In the genomic region with DNA sequence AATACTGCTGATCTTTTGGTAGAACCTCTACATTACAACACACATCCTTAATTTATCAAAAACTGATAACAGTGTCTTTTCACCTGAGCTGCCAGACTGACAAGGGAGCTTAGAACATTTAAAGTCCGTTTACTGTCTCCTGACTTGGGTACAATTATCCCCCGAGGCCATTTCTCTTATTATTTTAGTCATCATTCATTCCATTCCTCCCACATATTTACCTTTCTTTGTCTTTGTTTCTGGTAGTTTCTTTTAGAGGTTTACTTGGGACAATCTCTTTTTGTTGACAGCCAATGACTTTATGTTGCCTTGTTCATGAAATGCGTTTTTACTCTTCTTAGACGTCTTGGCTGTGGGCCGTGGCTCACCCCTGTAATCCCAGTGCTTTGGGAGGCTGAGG, we compare ENCODE assay signal across 12 cellular contexts.
"Had no signal": no experiment of that assay in that cellular context is flagged by ENCODE, and none has a peak within 500 bp of the region (broad histone marks: within the 10 kb centered on the region; RNA-seq: fewer than 3 reads in every experiment).

No MANE protein-coding gene starts in this region.

- H3K36me3 Mint-ChIP-seq: stimulated activated effector memory CD8-positive, alpha-beta T cell treated with anti-CD3 and anti-CD28 coated beads, Interleukin-12 subunit alpha, Interleukin-12 subunit beta, amount 100 ng/mL, for 72 hours had no signal

- ATAC-seq: gastrocnemius medialis; stimulated activated effector memory CD8-positive, alpha-beta T cell treated with anti-CD3 and anti-CD28 coated beads, Interleukin-12 subunit alpha, Interleukin-12 subunit beta, amount 100 ng/mL, for 72 hours had no signal

- H3K4me3 Mint-ChIP-seq: activated CD4-positive, alpha-beta memory T cell treated with anti-CD3 and anti-CD28 coated beads for 36 hours; activated naive CD8-positive, alpha-beta T cell treated with anti-CD3 and anti-CD28 coated beads, Interleukin-2, amount 10 ng/mL, durations not matched to agents 7 days and 5 days; neural progenitor cell; stimulated activated effector memory CD8-positive, alpha-beta T cell treated with anti-CD3 and anti-CD28 coated beads, Interleukin-12 subunit alpha, Interleukin-12 subunit beta, amount 100 ng/mL, for 72 hours had no signal

- H3K79me2 ChIP-seq: parathyroid adenoma had no signal

- H3K4me3 ChIP-seq: ascending aorta, gastrocnemius medialis, neural progenitor cell, thyroid gland had no signal

- H3K36me3 ChIP-seq: gastrocnemius medialis, neural progenitor cell, thyroid gland had no signal

- H3K4me2 ChIP-seq: neural progenitor cell had no signal

- H3K4me1 Mint-ChIP-seq: activated naive CD8-positive, alpha-beta T cell treated with anti-CD3 and anti-CD28 coated beads, Interleukin-2, amount 10 ng/mL, durations not matched to agents 7 days and 5 days; stimulated activated effector memory CD8-positive, alpha-beta T cell treated with anti-CD3 and anti-CD28 coated beads, Interleukin-12 subunit alpha, Interleukin-12 subunit beta, amount 100 ng/mL, for 72 hours had no signal

- H3K9me3 ChIP-seq: ascending aorta, gastrocnemius medialis, thyroid gland had no signal

- H3K27ac ChIP-seq: ascending aorta, gastrocnemius medialis, neural progenitor cell, parathyroid adenoma, thyroid gland had no signal

- H3K27ac Mint-ChIP-seq: activated CD4-positive, alpha-beta memory T cell treated with anti-CD3 and anti-CD28 coated beads for 36 hours; activated naive CD8-positive, alpha-beta T cell treated with anti-CD3 and anti-CD28 coated beads, Interleukin-2, amount 10 ng/mL, durations not matched to agents 7 days and 5 days; neural progenitor cell; stimulated activated effector memory CD8-positive, alpha-beta T cell treated with anti-CD3 and anti-CD28 coated beads, Interleukin-12 subunit alpha, Interleukin-12 subunit beta, amount 100 ng/mL, for 72 hours had no signal

- H2AFZ ChIP-seq: neural progenitor cell, parathyroid adenoma had no signal

- H3K27me3 ChIP-seq: ascending aorta, gastrocnemius medialis, neural progenitor cell, thyroid gland had no signal

- H3K27me3 Mint-ChIP-seq: activated CD4-positive, alpha-beta memory T cell treated with anti-CD3 and anti-CD28 coated beads for 36 hours; activated naive CD8-positive, alpha-beta T cell treated with anti-CD3 and anti-CD28 coated beads, Interleukin-2, amount 10 ng/mL, durations not matched to agents 7 days and 5 days had no signal

- DNase-seq: activated CD4-positive, alpha-beta memory T cell treated with anti-CD3 and anti-CD28 coated beads for 36 hours; activated CD4-positive, alpha-beta T cell treated with anti-CD3 and anti-CD28 coated beads for 1 hour; activated gamma-delta T cell treated with Interleukin-2 at 50 U/mL for 16 hours; activated naive CD8-positive, alpha-beta T cell treated with anti-CD3 and anti-CD28 coated beads, Interleukin-2, amount 10 ng/mL, durations not matched to agents 7 days and 5 days; activated T-cell treated with anti-CD3 and anti-CD28 coated beads, Interleukin-2, amount 50 U/mL, for 48 hours; gastrocnemius medialis; SW 1271; thyroid gland had no signal

- H3K4me1 ChIP-seq: ascending aorta, gastrocnemius medialis, neural progenitor cell, parathyroid adenoma, thyroid gland had no signal

- H3K9me3 Mint-ChIP-seq: activated CD4-positive, alpha-beta memory T cell treated with anti-CD3 and anti-CD28 coated beads for 36 hours; neural progenitor cell; stimulated activated effector memory CD8-positive, alpha-beta T cell treated with anti-CD3 and anti-CD28 coated beads, Interleukin-12 subunit alpha, Interleukin-12 subunit beta, amount 100 ng/mL, for 72 hours had no signal
